In the genomic region with DNA sequence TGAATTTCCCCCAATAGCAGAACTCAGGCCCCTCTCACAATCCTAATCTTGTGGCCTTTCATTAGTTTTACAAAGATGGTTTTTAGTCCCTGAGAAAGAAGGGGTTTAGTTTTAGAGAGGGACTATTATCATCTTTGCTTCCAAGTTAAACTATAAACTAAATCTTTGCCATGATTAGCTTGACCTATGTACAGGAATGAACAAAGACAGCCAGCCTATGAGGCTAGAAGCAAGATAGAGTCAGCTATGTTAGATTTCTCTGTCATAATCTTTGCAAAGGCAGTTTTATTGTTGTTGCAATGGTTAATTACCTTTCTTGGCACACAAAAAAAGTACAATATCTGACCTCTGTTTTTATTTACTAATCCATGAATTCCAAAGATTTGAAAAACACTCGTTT, we compare ENCODE assay signal across 1 cellular context.
A peak's percentile ranks its signal among the peaks of the same experiment; 100 is the strongest.
TF ChIP-seq lines count a peak whose summit lies in the region.

No MANE protein-coding gene starts in this region.

TF ChIP-seq in HepG2, 621 proteins besides CTCF, POLR2A, EP300 and RAD21:
- TF ChIP-seq PPARG (CRISPR knock-in tag; conservative IDR thresholded peaks at IDR 0.05): 0 out of 2 replicates have a peak, but pooled peaks have one; percentile 18
- TF ChIP-seq, protein P1, sequence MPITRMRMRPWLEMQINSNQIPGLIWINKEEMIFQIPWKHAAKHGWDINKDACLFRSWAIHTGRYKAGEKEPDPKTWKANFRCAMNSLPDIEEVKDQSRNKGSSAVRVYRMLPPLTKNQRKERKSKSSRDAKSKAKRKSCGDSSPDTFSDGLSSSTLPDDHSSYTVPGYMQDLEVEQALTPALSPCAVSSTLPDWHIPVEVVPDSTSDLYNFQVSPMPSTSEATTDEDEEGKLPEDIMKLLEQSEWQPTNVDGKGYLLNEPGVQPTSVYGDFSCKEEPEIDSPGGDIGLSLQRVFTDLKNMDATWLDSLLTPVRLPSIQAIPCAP (CRISPR knock-in tag; IDR thresholded peaks at IDR 0.05; ENCODE audit: low read depth): no peak
TF ChIP-seq in HepG2: peak in this region for 1.
